In genomic region chr6:142542704-142543233, GRCh38 we compare ENCODE assay signal across 1 cellular context.
A peak's percentile ranks its signal among the peaks of the same experiment; 100 is the strongest.
TF ChIP-seq lines count a peak whose summit lies in the region.

No MANE protein-coding gene starts in this region.

TF ChIP-seq in K562, 482 proteins besides CTCF, POLR2A, EP300 and RAD21 (continued from another document):
- 0 out of 2 replicates have a peak, but pooled peaks have one; percentile 11 for TF ChIP-seq JUND (IDR thresholded peaks at IDR 0.05; ENCODE audit: borderline replicate concordance, low read depth, low read length)
- TF ChIP-seq JUND (tag; IDR thresholded peaks at IDR 0.05; ENCODE audit: borderline replicate concordance, low read depth, low read length) = peak; percentile 38; the same call in 2 of the 3 replicates
- TF ChIP-seq GATAD2B (IDR thresholded peaks at IDR 0.05; ENCODE audit: borderline replicate concordance) = no peak
- no peak for TF ChIP-seq TCF7 (IDR thresholded peaks at IDR 0.05; ENCODE audit: borderline replicate concordance)
- peak; percentile 23; the same call in 1 of the 2 replicates for TF ChIP-seq ELF4 (CRISPR knock-in tag; IDR thresholded peaks at IDR 0.05)
- TF ChIP-seq C11orf30 (IDR thresholded peaks at IDR 0.05; ENCODE audit: low read depth) = peak; percentile 89
- TF ChIP-seq ZBTB5 (IDR thresholded peaks at IDR 0.05) = no peak
- no peak for TF ChIP-seq POLR3A (IDR thresholded peaks at IDR 0.05; ENCODE audit: borderline replicate concordance, extremely low read depth, insufficient read depth, insufficient read length)
- TF ChIP-seq STAT6 (CRISPR knock-in tag; IDR thresholded peaks at IDR 0.05) = no peak
- TF ChIP-seq ZNF280B (CRISPR knock-in tag; IDR thresholded peaks at IDR 0.05) = no peak
- TF ChIP-seq TFE3 (CRISPR knock-in tag; IDR thresholded peaks at IDR 0.05) = no peak
- TF ChIP-seq ZNF830 (CRISPR knock-in tag; IDR thresholded peaks at IDR 0.05) = no peak
- TF ChIP-seq REST (CRISPR knock-in tag; IDR thresholded peaks at IDR 0.05; ENCODE audit: low read depth) = 0 out of 2 replicates have a peak, but pooled peaks have one; percentile 26
- no peak for TF ChIP-seq NCOA4 (IDR thresholded peaks at IDR 0.05; ENCODE audit: partially characterized antibody)
- TF ChIP-seq ZNF316 (IDR thresholded peaks at IDR 0.05) = peak; percentile 74
- peak; percentile 65 for TF ChIP-seq MGA (IDR thresholded peaks at IDR 0.05)
- TF ChIP-seq ARID2 (IDR thresholded peaks at IDR 0.05) = no peak
- 0 out of 2 replicates have a peak, but pooled peaks have one; percentile 65 for TF ChIP-seq BACH1 (tag; IDR thresholded peaks at IDR 0.05)
- TF ChIP-seq EHMT2 (IDR thresholded peaks at IDR 0.05) = peak; percentile 67; the same call in 1 of the 2 replicates
